1 cellular context compared by ENCODE assay signal in the genomic region with DNA sequence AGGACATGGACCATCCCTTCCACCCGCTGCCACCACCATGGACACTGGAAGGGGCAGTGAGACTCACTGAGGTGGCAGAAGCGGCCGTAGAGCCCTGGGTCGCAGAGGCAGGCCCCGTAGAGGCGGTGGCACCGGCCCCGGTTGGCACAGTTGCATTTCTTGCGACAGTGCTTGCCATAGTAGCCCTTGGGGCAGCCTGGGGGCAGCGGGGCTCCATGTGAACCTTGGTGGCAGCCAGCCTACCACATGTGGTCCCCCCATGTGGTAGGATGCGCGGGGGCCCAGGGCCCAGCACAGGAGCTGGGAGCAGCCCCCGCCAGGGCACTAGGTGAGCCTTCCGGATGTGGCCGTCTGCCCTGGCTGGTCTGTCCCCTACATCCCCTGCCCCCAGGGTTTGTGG.
A peak's percentile ranks its signal among the peaks of the same experiment; 100 is the strongest.
TF ChIP-seq lines count a peak whose summit lies in the region.

No MANE protein-coding gene starts in this region.

TF ChIP-seq in HepG2, 621 proteins besides CTCF, POLR2A, EP300 and RAD21:
- TF ChIP-seq MNT (IDR thresholded peaks at IDR 0.05), result peak; percentile 13; the same call in 1 of the 2 replicates
- no peak for TF ChIP-seq ZNF576 (CRISPR knock-in tag; IDR thresholded peaks at IDR 0.05)
